8 cellular contexts compared by ENCODE assay signal in genomic region chr11:66842896-66843775, GRCh38. TPM values are rescaled to one million over a fixed set of nuclear protein-coding genes. Genes with fewer than 3 reads are reported as not detected.
DNase-seq lines count a peak whose midpoint lies in the region; ATAC-seq lines count a peak whose summit lies in the region.

Gene RCE1, plus strand, starts transcription at chr11:66843441. Its CDS starts 15 bp downstream, at chr11:66843456.

- ATAC-seq in GM19463 (IDR thresholded peaks at IDR 0.05; ENCODE audit: unreplicated experiment): peak; percentile 84

- in situ Hi-C loops in endometrial microvascular endothelial cells (cut with HindIII; ENCODE audit: inconsistent ontology term, low pct_unique_long_range_greater_than_20kb, low sequenced_read_pairs): no loop called here

- DNase-seq in CMK (ENCODE audit: low read depth): peak; percentile 84
- DNase-seq in HPDE6-E6E7 (ENCODE audit: extremely low spot score): peak; percentile 81
- DNase-seq in NOMO-1 treated with dmso at 0.1 percent for 144 hours (lab: John Stamatoyannopoulos, UW; ENCODE audit: unreplicated experiment): peak; percentile 83
- peak; percentile 63 for DNase-seq in activated CD8-positive, alpha-beta memory T cell treated with anti-CD3 and anti-CD28 coated beads, Interleukin-2, amount 50 U/mL, for 1 hour (ENCODE audit: extremely low read depth)
- peak; percentile 90 for DNase-seq in midbrain (lab: John Stamatoyannopoulos, UW)
- peak; percentile 75 to 80 for DNase-seq in stimulated activated CD8-positive, alpha-beta memory T cell treated with anti-CD3 and anti-CD28 coated beads, Interleukin-2, amount 100 ng/mL, for 1 hour (ENCODE audit: low read depth in 2 of 2)

RNA-seq across cellular contexts. Expression of gene RCE1, which starts in this region (rescaled TPM):
- 27.9 TPM for total RNA-seq in endometrial microvascular endothelial cells (ENCODE audit: inconsistent ontology term)

Comparison
In these comparisons a context has a peak if more than half of its experiments do, and no peak if none do; other contexts are left out.
1. Peak in every context shown above with its lines: DNase-seq and ATAC-seq.